Comparison of ENCODE assay signal across 1 cellular context in the genomic region with DNA sequence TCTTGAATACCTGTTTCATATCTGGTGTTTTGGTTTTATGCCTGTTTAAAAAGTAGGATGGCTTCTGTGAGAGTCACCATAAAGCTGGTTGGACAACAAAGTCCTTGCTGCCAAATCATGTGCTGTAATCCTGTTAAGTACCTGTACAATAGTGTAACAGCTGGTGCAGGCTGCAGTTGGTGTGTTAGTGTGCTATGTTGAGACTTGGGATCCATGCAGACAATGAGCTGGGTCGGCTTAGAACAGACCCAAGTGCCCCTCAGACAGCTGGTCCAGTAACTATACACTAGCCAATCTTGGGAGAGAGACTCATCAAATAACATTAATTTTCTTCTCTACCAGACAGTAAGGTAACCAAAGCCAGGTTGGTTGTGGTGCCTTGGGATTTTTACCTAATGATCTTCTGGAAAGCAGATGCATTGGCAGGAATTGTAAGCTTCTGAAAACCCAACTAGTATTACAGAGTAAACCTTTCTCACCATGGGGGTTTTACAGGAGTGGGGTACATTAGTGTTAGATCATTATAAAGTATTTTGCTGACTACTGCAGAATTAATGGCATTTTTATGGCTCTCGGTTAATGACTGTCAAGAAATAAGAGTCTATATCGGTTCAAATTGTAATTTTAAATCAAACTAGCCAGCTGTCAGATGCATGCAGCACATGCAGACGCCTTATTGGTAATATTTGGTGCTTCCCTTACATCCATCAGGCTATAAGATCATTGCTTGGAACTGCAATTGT.
TF ChIP-seq lines count a peak whose summit lies in the region.

No MANE protein-coding gene starts in this region.

TF ChIP-seq in H1, 55 proteins besides CTCF, POLR2A, EP300 and RAD21:
- TF ChIP-seq EZH2 (IDR thresholded peaks at IDR 0.05; ENCODE audit: low read depth, low read length, severe bottlenecking) (no peak), FOSL1 (IDR thresholded peaks at IDR 0.05; ENCODE audit: insufficient read depth, low read depth, low read length) (no peak), CBX8 (IDR thresholded peaks at IDR 0.05; ENCODE audit: borderline replicate concordance, low read depth, low read length) (no peak), SRF (IDR thresholded peaks at IDR 0.05; ENCODE audit: low read depth, low read length) (no peak)
- TF ChIP-seq, protein P1, sequence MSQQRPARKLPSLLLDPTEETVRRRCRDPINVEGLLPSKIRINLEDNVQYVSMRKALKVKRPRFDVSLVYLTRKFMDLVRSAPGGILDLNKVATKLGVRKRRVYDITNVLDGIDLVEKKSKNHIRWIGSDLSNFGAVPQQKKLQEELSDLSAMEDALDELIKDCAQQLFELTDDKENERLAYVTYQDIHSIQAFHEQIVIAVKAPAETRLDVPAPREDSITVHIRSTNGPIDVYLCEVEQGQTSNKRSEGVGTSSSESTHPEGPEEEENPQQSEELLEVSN (IDR thresholded peaks at IDR 0.05): no peak
